In the genomic region with DNA sequence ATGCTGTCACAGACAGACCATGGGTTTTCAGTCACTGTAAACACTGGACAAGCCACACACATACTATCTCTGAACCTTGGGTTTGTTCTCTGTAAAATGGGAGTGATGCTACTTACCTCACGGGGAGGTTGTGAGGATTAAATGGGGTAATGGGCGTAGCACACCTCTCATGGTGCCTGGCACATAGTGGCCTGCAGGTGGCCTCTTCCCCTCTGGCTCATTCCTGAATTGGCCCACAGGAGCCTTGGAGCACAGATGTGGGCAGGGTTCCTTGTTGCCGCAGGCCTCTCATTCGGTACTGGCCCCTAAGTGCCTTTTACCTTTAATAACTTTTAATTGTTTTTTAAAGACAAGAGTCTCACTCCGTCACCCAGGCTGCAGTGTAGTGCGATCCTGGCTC, we compare ENCODE assay signal across 8 cellular contexts. TPM values are rescaled to one million over a fixed set of nuclear protein-coding genes. Genes with fewer than 3 reads are reported as not detected.
DNase-seq lines count a peak whose midpoint lies in the region; ATAC-seq and TF ChIP-seq lines count a peak whose summit lies in the region.

No MANE protein-coding gene starts in this region.

- intact Hi-C loops in Right ventricle myocardium superior (cut with DNase I) (no loop called here), left cardiac atrium (cut with DNase I) (loop anchor here in 1 of 2 donors (5.0 kb wide), 1 partner anchor 35 kb away; no protein-coding TSS in a partner anchor), tibial artery (cut with DNase I; ENCODE audit: low total_unique reads) (no loop called here)

- H3K36me3 ChIP-seq in fibroblast of lung (ENCODE audit: control insufficient read depth, insufficient read depth, low read length): peaks cover 7% of the 10 kb centered on the region
- H3K36me3 ChIP-seq in tibial artery: peaks cover 0 to 7% (median 0%) of the 10 kb centered on the region in 3 donors

- TF ChIP-seq CTCF in fibroblast of lung (conservative IDR thresholded peaks at IDR 0.05 in 1 of 2, IDR thresholded peaks at IDR 0.05 in 1 of 2; ENCODE audit: low read depth in 1 of 2, low read length in 2 of 2) (peak; percentile 27 to 46), tibial artery (IDR thresholded peaks at IDR 0.05) (peak; percentile 43 to 56)

- ATAC-seq in Right ventricle myocardium superior (ENCODE audit: poor library complexity): peak; percentile 32
- no peak for ATAC-seq in left cardiac atrium
- ATAC-seq in HG03520 (IDR thresholded peaks at IDR 0.05; ENCODE audit: unreplicated experiment): no peak

- no peak overlapping the region for H3K27ac ChIP-seq in fibroblast of lung (ENCODE audit: insufficient read depth, low read length)
- H3K27ac ChIP-seq in tibial artery: peak overlapping the region; percentile 94 to 99

- peaks cover 91% of the 10 kb centered on the region for H3K79me2 ChIP-seq in fibroblast of lung (ENCODE audit: control insufficient read depth, insufficient read depth, low read length)

- DNase-seq in Right ventricle myocardium superior (no peak), left cardiac atrium (no peak), NCI-H524 treated with DMSO at 0.1 percent for 48 hours (lab: John Stamatoyannopoulos, UW) (peak; percentile 38), fibroblast of lung (ENCODE audit: low read depth in 2 of 2) (no peak), tibial artery (no peak), GM19240 (ENCODE audit: insufficient read length, low spot score) (no peak)
- DNase-seq in stimulated activated CD4-positive, alpha-beta T cell treated with anti-CD3 and anti-CD28 coated beads, Interleukin-2, amount 100 ng/mL, for 48 hours: no peak

- H3K4me3 ChIP-seq in fibroblast of lung (replicated peaks in 1 of 4; ENCODE audit: control extremely low read depth in 1 of 4, insufficient read depth in 1 of 4, low read depth in 3 of 4, low read length in 4 of 4) (no peak overlapping the region), tibial artery (no peak overlapping the region)

- no peaks in the 10 kb centered on the region for H4K20me1 ChIP-seq in fibroblast of lung (ENCODE audit: control insufficient read depth, extremely low read depth, insufficient read depth, low read length)

- H3K9ac ChIP-seq in fibroblast of lung (ENCODE audit: insufficient read depth, low read length): no peak overlapping the region

- H3K4me1 ChIP-seq in fibroblast of lung (ENCODE audit: control insufficient read depth, extremely low read depth, insufficient read depth, low read length): peaks cover 54% of the 10 kb centered on the region
- peaks cover 4 to 100% (median 89%) of the 10 kb centered on the region in 4 donors for H3K4me1 ChIP-seq in tibial artery

- H3K27me3 ChIP-seq in fibroblast of lung (ENCODE audit: control insufficient read depth, insufficient read depth, low read length) (no peaks in the 10 kb centered on the region), tibial artery (no peaks in the 10 kb centered on the region)

- no peak overlapping the region for H3K4me2 ChIP-seq in fibroblast of lung (ENCODE audit: extremely low read depth, insufficient read depth, low read length)

- no peaks in the 10 kb centered on the region for H3K9me3 ChIP-seq in fibroblast of lung (ENCODE audit: control insufficient read depth, insufficient read depth, low read depth, low read length)
- H3K9me3 ChIP-seq in tibial artery: no peaks in the 10 kb centered on the region

- H2AFZ ChIP-seq in fibroblast of lung (ENCODE audit: low read length): no peak overlapping the region

RNA-seq across cellular contexts. Expression of gene MICAL2, which starts 11.7 kb away (rescaled TPM):
- total RNA-seq in Right ventricle myocardium superior (34.8 TPM), left cardiac atrium (100 to 1,000 TPM in 1 of 2 donors, 10 to 100 TPM in 1; 74.5 to 128 TPM), fibroblast of lung (88.6 and 275 TPM in 2 replicates)
- 78.5 and 120 TPM in 2 replicates for polyA plus RNA-seq in fibroblast of lung
- polyA plus RNA-seq in fibroblast of lung (2012): 125 and 167 TPM in 2 replicates
- 234 and 390 TPM in 2 replicates for polyA minus RNA-seq in fibroblast of lung (ENCODE audit: low replicate concordance)
